ENCODE assay signal across 27 cellular contexts in genomic region chr1:54685335-54685905, GRCh38. TPM values are rescaled to one million over a fixed set of nuclear protein-coding genes. Genes with fewer than 3 reads are reported as not detected.
DNase-seq lines count a peak whose midpoint lies in the region; ATAC-seq and TF ChIP-seq lines count a peak whose summit lies in the region.
"Had no signal": no experiment of that assay in that cellular context is flagged by ENCODE, and none has a peak within 500 bp of the region (broad histone marks: within the 10 kb centered on the region; RNA-seq: fewer than 3 reads in every experiment).

No MANE protein-coding gene starts in this region.

- H3K27ac ChIP-seq in neuronal stem cell (replicated peaks; ENCODE audit: low read length): no peak overlapping the region
- H3K27ac ChIP-seq: BLaER1 had no signal

- ATAC-seq in left lobe of liver: peak; percentile 87
- ATAC-seq: GM12878 had no signal

- no peaks in the 10 kb centered on the region for H3K9me3 ChIP-seq in neuronal stem cell (replicated peaks in 1 of 2; ENCODE audit: control insufficient read depth in 2 of 2, insufficient read depth in 1 of 2, low read depth in 1 of 2, low read length in 2 of 2)
- H3K9me3 ChIP-seq: BE2C, BLaER1 had no signal

- H3K27me3 Mint-ChIP-seq in chondrocyte (ENCODE audit: low read depth): peaks cover 15% of the 10 kb centered on the region
- H3K27me3 Mint-ChIP-seq: CD4-positive, alpha-beta memory T cell had no signal

- H3K23ac ChIP-seq in neuronal stem cell (ENCODE audit: low read depth, low read length, poor library complexity): no peak overlapping the region

- no peak overlapping the region for H3K18ac ChIP-seq in neuronal stem cell (ENCODE audit: low read length)

- H2BK12ac ChIP-seq in neuronal stem cell (ENCODE audit: low read length): no peak overlapping the region

- H3K4me1 ChIP-seq in neuronal stem cell (ENCODE audit: control insufficient read depth in 2 of 2, insufficient read depth in 1 of 2, low read depth in 1 of 2, low read length in 2 of 2): peaks cover 1 to 12% of the 10 kb centered on the region in 2 donors
- H3K4me1 ChIP-seq: BE2C had no signal

- no peak overlapping the region for H3K4me3 ChIP-seq in neuronal stem cell (ENCODE audit: low read length in 2 of 2)
- H3K4me3 ChIP-seq: BLaER1, GM12878 had no signal

- peak overlapping the region; percentile 31 for H4K8ac ChIP-seq in neuronal stem cell (ENCODE audit: low read depth, low read length)

- no peak overlapping the region for H3K27ac Mint-ChIP-seq in chondrocyte (ENCODE audit: unreplicated experiment)
- H3K27ac Mint-ChIP-seq: CD4-positive, alpha-beta memory T cell; CD4-positive, CD25-positive, alpha-beta regulatory T cell had no signal

- no peak overlapping the region for H4K91ac ChIP-seq in neuronal stem cell (ENCODE audit: low read depth, low read length, poor library complexity)

- no peak overlapping the region for H2BK120ac ChIP-seq in neuronal stem cell (ENCODE audit: low read depth, low read length)

- no peak overlapping the region for H3K9ac ChIP-seq in neuronal stem cell (ENCODE audit: low read depth, low read length, poor library complexity)
- H3K9ac ChIP-seq: BLaER1 had no signal

- H2AK5ac ChIP-seq in neuronal stem cell (ENCODE audit: low read depth, low read length): no peak overlapping the region

- TF ChIP-seq CTCF in chondrocyte (IDR thresholded peaks at IDR 0.05): no peak

- no peak overlapping the region for H3K4ac ChIP-seq in neuronal stem cell (ENCODE audit: low read length)

- no peak overlapping the region for H2BK15ac ChIP-seq in neuronal stem cell (ENCODE audit: low read length)

- H3K4me2 ChIP-seq in neuronal stem cell (ENCODE audit: insufficient read depth, low read length, poor library complexity, severe bottlenecking): no peak overlapping the region
- H3K4me2 ChIP-seq: BLaER1 had no signal

- peak; percentile 72 for DNase-seq in chondrocyte (ENCODE audit: low spot score)
- DNase-seq in left lobe of liver (ENCODE audit: low spot score): peak; percentile 49
- DNase-seq in neuronal stem cell (ENCODE audit: low spot score): no peak
- no peak for DNase-seq in glomerular visceral epithelial cell (ENCODE audit: extremely low spot score)
- DNase-seq in H4 (ENCODE audit: low spot score): no peak
- DNase-seq in NCI-H2081 (lab: John Stamatoyannopoulos, UW): no peak
- DNase-seq: 8988T; ACHN; BE2C; CD4-positive, alpha-beta memory T cell; CD4-positive, CD25-positive, alpha-beta regulatory T cell; CD8-positive, alpha-beta memory T cell; COR-L47; DMS 273 treated with DMSO at 0.1 percent for 48 hours; DMS153; DMS53; DMS79; DND-41; EL; GDM1 had no signal

- H3K27me3 ChIP-seq in neuronal stem cell (ENCODE audit: control insufficient read depth in 3 of 3, insufficient read depth in 3 of 3, low read depth in 1 of 3, low read length in 3 of 3): peaks cover 0 to 4% (median 0%) of the 10 kb centered on the region in 3 experiments
- H3K27me3 ChIP-seq: BE2C, BLaER1 had no signal

- no peaks in the 10 kb centered on the region for H3K36me3 Mint-ChIP-seq in chondrocyte (ENCODE audit: low read depth)
- H3K36me3 Mint-ChIP-seq: CD14-positive monocyte; CD4-positive, alpha-beta memory T cell; CD4-positive, CD25-positive, alpha-beta regulatory T cell; CD8-positive, alpha-beta memory T cell had no signal

- WGBS in neuronal stem cell (ENCODE audit: extremely low coverage in 2 of 2, insufficient read length in 2 of 2, insufficient replicate concordance in 1 of 2), 2 donors: no CpG with 5 or more reads among the region's 4 CpGs

- H3K79me1 ChIP-seq in neuronal stem cell (ENCODE audit: low read depth, low read length): no peaks in the 10 kb centered on the region

- H2AFZ ChIP-seq in neuronal stem cell (ENCODE audit: low read length): no peak overlapping the region

- H2BK5ac ChIP-seq in neuronal stem cell (ENCODE audit: low read length): no peak overlapping the region

- peaks cover 4% of the 10 kb centered on the region for H3K9me3 Mint-ChIP-seq in chondrocyte (ENCODE audit: low read depth)
- H3K9me3 Mint-ChIP-seq: CD14-positive monocyte; CD4-positive, alpha-beta memory T cell; CD4-positive, CD25-positive, alpha-beta regulatory T cell had no signal

- H3K14ac ChIP-seq in neuronal stem cell (ENCODE audit: low read length): no peak overlapping the region

- no peaks in the 10 kb centered on the region for H3K4me1 Mint-ChIP-seq in chondrocyte (ENCODE audit: low read depth)
- H3K4me1 Mint-ChIP-seq: CD14-positive monocyte; CD4-positive, CD25-positive, alpha-beta regulatory T cell; CD8-positive, alpha-beta memory T cell had no signal

- H3K4me3 Mint-ChIP-seq in chondrocyte (ENCODE audit: unreplicated experiment): no peak overlapping the region
- H3K4me3 Mint-ChIP-seq: CD14-positive monocyte; CD4-positive, alpha-beta memory T cell; CD4-positive, CD25-positive, alpha-beta regulatory T cell had no signal

- no peaks in the 10 kb centered on the region for H3K36me3 ChIP-seq in neuronal stem cell (replicated peaks in 1 of 2; ENCODE audit: control insufficient read depth in 2 of 2, insufficient read depth in 2 of 2, low read length in 2 of 2)
- H3K36me3 ChIP-seq: BE2C, BLaER1 had no signal

RNA-seq across cellular contexts. Expression of gene TTC4, which starts 30.2 kb away (rescaled TPM):
- total RNA-seq in chondrocyte: 12.6 to 14.7 TPM (median 12.7 TPM) in 3 replicates
- 8.3 TPM for total RNA-seq in left lobe of liver
- polyA plus RNA-seq in neuronal stem cell (2013, experiment 1 of 2): 23.9 TPM
- polyA plus RNA-seq in neuronal stem cell (2013, experiment 2 of 2): 24.2 TPM
- 47.8 and 52.9 TPM in 2 replicates for total RNA-seq in H4 (2014; rRNA removed; shearing (Covaris generic))

RNA-seq across cellular contexts. Expression of gene MROH7, which starts 43.8 kb away (rescaled TPM):
- total RNA-seq in chondrocyte: 0.15 TPM in 1 of 3 replicates, not detected in the others
- 2.3 TPM for total RNA-seq in left lobe of liver
- 0.32 TPM for polyA plus RNA-seq in neuronal stem cell (2013, experiment 1 of 2)
- polyA plus RNA-seq in neuronal stem cell (2013, experiment 2 of 2): 0.46 TPM
- not detected in 2 replicates for total RNA-seq in H4 (2014; rRNA removed; shearing (Covaris generic))
- total RNA-seq: A673; CD4-positive, CD25-positive, alpha-beta regulatory T cell; CD8-positive, alpha-beta memory T cell; Daoy; G401 had no signal
- polyA plus RNA-seq: AG04450; CD14-positive monocyte; CD4-positive, alpha-beta memory T cell; CD4-positive, CD25-positive, alpha-beta regulatory T cell; CD8-positive, alpha-beta memory T cell; GM12878 had no signal

Comparison
In these comparisons a context has a peak if more than half of its experiments do, and no peak if none do; other contexts are left out.
1. DNase-seq: peak in chondrocyte (single experiment) and left lobe of liver (single experiment); none in neuronal stem cell (single experiment), glomerular visceral epithelial cell (single experiment), H4 (single experiment) and NCI-H2081 (0 of 2).